1 cellular context compared by ENCODE assay signal in the genomic region with DNA sequence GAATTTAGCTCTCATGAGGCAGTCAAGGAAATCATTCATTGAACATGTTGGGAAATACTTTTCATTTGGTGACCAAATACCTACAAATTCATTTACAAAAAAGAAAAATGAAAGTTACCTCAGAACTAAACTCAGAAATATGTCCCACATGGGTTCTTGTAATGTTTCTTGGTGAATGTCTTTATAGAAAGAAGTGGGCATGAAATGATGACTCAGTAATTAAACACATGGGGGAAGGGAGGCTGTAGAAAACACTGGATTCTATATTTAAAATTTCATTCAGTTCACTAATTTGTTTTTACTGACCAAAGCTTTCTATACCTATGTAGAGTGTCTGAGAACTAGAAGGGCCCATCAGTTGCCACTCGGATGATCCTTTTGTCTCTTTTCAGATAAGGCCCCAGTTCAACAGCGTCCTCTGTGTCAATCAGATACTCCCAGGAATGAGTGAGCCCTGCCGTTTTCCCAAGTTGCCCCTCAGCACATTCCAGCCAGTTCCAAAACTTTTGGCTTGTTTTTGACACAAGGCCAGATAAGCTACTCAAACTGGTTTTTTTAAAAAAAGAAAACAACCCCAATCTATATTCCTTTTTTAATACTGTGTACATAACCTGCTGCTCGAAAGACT.
A peak's percentile ranks its signal among the peaks of the same experiment; 100 is the strongest.
TF ChIP-seq lines count a peak whose summit lies in the region.

No MANE protein-coding gene starts in this region.

TF ChIP-seq in IMR-90, 13 proteins besides CTCF, POLR2A, EP300 and RAD21:
- TF ChIP-seq CEBPB (IDR thresholded peaks at IDR 0.05; ENCODE audit: low read depth, low read length) = no peak
- TF ChIP-seq, protein P1, sequence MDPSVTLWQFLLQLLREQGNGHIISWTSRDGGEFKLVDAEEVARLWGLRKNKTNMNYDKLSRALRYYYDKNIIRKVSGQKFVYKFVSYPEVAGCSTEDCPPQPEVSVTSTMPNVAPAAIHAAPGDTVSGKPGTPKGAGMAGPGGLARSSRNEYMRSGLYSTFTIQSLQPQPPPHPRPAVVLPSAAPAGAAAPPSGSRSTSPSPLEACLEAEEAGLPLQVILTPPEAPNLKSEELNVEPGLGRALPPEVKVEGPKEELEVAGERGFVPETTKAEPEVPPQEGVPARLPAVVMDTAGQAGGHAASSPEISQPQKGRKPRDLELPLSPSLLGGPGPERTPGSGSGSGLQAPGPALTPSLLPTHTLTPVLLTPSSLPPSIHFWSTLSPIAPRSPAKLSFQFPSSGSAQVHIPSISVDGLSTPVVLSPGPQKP (IDR thresholded peaks at IDR 0.05; ENCODE audit: borderline replicate concordance, low read depth, low read length) = no peak
- peak; percentile 87 for TF ChIP-seq MAFK (IDR thresholded peaks at IDR 0.05; ENCODE audit: low read depth, low read length)
- TF ChIP-seq MAZ (IDR thresholded peaks at IDR 0.05; ENCODE audit: borderline replicate concordance, low read depth, low read length) = no peak
- no peak for TF ChIP-seq RCOR1 (IDR thresholded peaks at IDR 0.05; ENCODE audit: insufficient replicate concordance, low read length)
TF ChIP-seq in IMR-90: peak in this region for 1.
